ENCODE assay signal across 8 cellular contexts in the genomic region with DNA sequence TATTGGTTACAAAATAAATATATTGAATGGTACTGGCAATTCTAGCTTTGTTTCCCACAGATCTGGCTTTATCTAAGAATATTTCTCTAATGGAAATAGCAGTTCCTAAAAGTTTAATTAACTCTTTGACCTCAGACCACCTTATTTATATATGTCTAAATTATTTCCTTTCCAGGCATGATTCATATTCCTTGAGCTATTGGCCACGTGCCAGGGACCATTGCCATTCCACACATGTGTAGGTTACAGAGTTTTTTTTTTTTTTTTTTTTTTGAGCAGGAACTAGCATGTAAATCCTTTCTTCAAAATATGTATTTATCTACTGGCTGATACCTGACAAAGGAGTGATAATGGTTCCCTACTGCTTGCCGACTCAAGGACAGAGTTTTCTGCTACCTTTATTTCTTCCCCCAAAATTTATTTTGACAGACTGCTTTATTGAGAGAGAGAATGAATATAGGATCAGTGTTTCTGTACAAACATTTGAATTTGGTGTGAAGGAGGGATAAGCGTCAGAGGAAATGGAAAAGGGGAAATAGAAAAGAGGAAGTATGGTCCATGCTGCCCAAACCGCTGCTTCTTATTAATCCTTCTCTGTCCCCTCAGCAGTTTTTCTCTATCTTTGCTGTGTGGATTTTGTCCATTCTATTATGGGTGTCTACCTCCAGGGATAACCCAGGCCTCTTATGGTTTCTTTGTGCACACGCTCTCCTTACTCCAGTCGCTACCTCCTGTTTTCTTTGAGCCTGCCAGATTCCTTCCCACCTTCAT. TPM values are rescaled to one million over a fixed set of nuclear protein-coding genes. Genes with fewer than 3 reads are reported as not detected.
A peak's percentile ranks its signal among the peaks of the same experiment; 100 is the strongest.
DNase-seq lines count a peak whose midpoint lies in the region; TF ChIP-seq lines count a peak whose summit lies in the region.
"Had no signal": no experiment of that assay in that cellular context is flagged by ENCODE, and none has a peak within 500 bp of the region (broad histone marks: within the 10 kb centered on the region; RNA-seq: fewer than 3 reads in every experiment).

No MANE protein-coding gene starts in this region.

- DNase-seq in HCEC 1CT = peak; percentile 38
- DNase-seq in Peyer's patch = peak in 2 of 3 donors; percentile 20 to 64
- DNase-seq in erythroblast (lab: John Stamatoyannopoulos, UW) = peak; percentile 53 to 74
- DNase-seq in retinal pigment epithelial cell (ENCODE audit: low read depth) = peak; percentile 42
- DNase-seq in NCI-H1694 (lab: John Stamatoyannopoulos, UW) = no peak
- DNase-seq in stimulated activated CD4-positive, alpha-beta T cell treated with anti-CD3 and anti-CD28 coated beads, Interleukin-4, amount 100 ng/mL, for 24 hours = no peak
- no peak for DNase-seq in NK-92 (lab: John Stamatoyannopoulos, UW; ENCODE audit: unreplicated experiment)
- DNase-seq: esophagus squamous epithelium had no signal

- no peak overlapping the region for H3K4me3 ChIP-seq in Peyer's patch
- no peak overlapping the region for H3K4me3 ChIP-seq in retinal pigment epithelial cell (ENCODE audit: low read length)
- H3K4me3 ChIP-seq: esophagus squamous epithelium had no signal

- no peaks in the 10 kb centered on the region for H3K36me3 ChIP-seq in Peyer's patch
- H3K36me3 ChIP-seq: esophagus squamous epithelium had no signal

- H3K27ac ChIP-seq in Peyer's patch = no peak overlapping the region
- H3K27ac ChIP-seq: esophagus squamous epithelium had no signal

- TF ChIP-seq POLR2A in Peyer's patch (IDR thresholded peaks at IDR 0.05) (no peak), erythroblast (IDR thresholded peaks at IDR 0.05; ENCODE audit: low read length) (no peak)

- H3K27me3 ChIP-seq in Peyer's patch = no peaks in the 10 kb centered on the region
- H3K27me3 ChIP-seq: esophagus squamous epithelium had no signal

- H3K9me3 ChIP-seq in Peyer's patch = no peaks in the 10 kb centered on the region
- H3K9me3 ChIP-seq: esophagus squamous epithelium had no signal

- no peaks in the 10 kb centered on the region for H3K4me1 ChIP-seq in Peyer's patch

- no peak for TF ChIP-seq CTCF in Peyer's patch (IDR thresholded peaks at IDR 0.05)
- no peak for TF ChIP-seq CTCF in retinal pigment epithelial cell (conservative IDR thresholded peaks at IDR 0.05; ENCODE audit: low read depth, low read length)

RNA-seq across cellular contexts. Expression of gene PDE3A, which starts 36.4 kb away (rescaled TPM):
- 100 to 1,000 TPM in 2 of 4 donors, 10 to 100 TPM in 2; 17.3 to 144 (median 120) TPM for total RNA-seq in Peyer's patch

Comparison
In these comparisons a context has a peak if more than half of its experiments do, and no peak if none do; other contexts are left out.
1. DNase-seq: peak in HCEC 1CT (single experiment), Peyer's patch (2 of 3), erythroblast (2 of 2) and retinal pigment epithelial cell (single experiment); none in NCI-H1694 (single experiment), stimulated activated CD4-positive, alpha-beta T cell treated with anti-CD3 and anti-CD28 coated beads, Interleukin-4, amount 100 ng/mL, for 24 hours (single experiment) and NK-92 (single experiment).